8 cellular contexts compared by ENCODE assay signal in the genomic region with DNA sequence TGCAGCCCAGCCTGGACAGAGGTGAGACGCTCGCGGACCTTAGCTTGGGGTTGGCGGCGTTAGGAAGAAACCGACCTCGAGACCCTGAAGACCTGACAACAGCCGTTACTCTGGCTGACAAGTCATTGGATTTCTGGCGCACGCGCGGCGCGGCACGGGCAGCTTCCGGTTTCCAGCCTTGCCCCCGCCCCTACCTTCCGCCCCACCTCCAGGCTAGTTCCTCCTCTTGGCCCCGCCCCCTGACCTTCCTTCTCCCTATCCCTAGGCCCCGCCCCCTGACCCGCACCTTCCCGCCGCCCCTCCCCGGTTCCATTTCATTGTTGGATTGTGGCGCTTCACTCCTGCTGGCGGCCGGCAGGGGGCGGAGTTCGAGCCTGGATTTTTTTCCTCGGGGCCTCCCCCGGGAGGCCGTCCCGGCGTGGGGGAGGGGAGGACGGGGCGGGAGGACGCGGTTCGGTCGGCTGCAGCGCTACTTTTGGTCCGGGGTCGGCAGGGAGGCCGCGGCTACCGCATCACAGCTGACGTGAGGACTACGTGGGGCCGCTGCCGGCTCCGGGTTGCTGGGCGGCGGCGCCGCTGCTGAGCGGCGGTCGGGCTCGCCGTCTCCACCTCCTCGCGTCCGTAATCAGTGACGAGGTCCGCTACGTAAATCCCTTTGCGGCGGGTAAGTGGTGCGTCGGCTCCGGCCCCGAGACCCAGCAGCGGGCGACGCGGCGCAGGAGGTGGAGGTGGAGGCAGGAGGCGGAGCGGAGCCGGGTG. TPM values are rescaled to one million over a fixed set of nuclear protein-coding genes. Genes with fewer than 3 reads are reported as not detected.
DNase-seq lines count a peak whose midpoint lies in the region; ATAC-seq and TF ChIP-seq lines count a peak whose summit lies in the region.

Gene CREM (plus strand): TSS at position 317 of the 759 bp plus-strand sequence. CDS start 10,990 bp downstream, outside the sequence.

- H3K27me3 ChIP-seq in left ventricle myocardium inferior (ENCODE audit: low read depth) (no peaks in the 10 kb centered on the region), prostate gland (replicated peaks; ENCODE audit: insufficient read depth) (no peaks in the 10 kb centered on the region)

- WGBS in prostate gland, result 2% methylated on average over 57 of the region's 80 CpGs
- under 1% methylated on average over 80 of the region's 80 CpGs for WGBS in urinary bladder

- H3K27ac ChIP-seq in left ventricle myocardium inferior (replicated peaks) (peak within 1 kb of the TSS; percentile 100), prostate gland (peak within 1 kb of the TSS; percentile 97 to 99), urinary bladder (ENCODE audit: low read depth) (peak within 1 kb of the TSS; percentile 98)

- TF ChIP-seq CTCF in GM13977 (IDR thresholded peaks at IDR 0.05; ENCODE audit: extremely low read depth, insufficient read depth, missing control alignments), result peak; percentile 68
- TF ChIP-seq CTCF in left ventricle myocardium inferior (IDR thresholded peaks at IDR 0.05; ENCODE audit: borderline replicate concordance), result peak; percentile 92
- TF ChIP-seq CTCF in prostate gland (IDR thresholded peaks at IDR 0.05), result peak; percentile 80 to 94 (median 90)

- intact Hi-C loops in T-helper 1 cell treated with Interleukin-12 subunit alpha and Interleukin-12 subunit beta and Interleukin-4 antibody, amounts not matched to agents 30 ng/mL and 1 ng/mL, for 36 hours (cut with micrococcal nuclease), result loop anchor here (1.0 to 5.0 kb wide), 12 partner anchors 23 to 516 kb away; partner anchors contain the start of genes CUL2 and FZD8
- intact Hi-C loops in left ventricle myocardium inferior (cut with micrococcal nuclease), result no loop called here
- intact Hi-C loops in prostate gland (cut with DNase I), result loop anchor here (2.0 kb wide), 2 partner anchors 70 to 92 kb away; no protein-coding TSS in a partner anchor

- in situ Hi-C loops in GM13977 (cut with MboI; ENCODE audit: low pct_unique_long_range_greater_than_20kb, low sequenced_read_pairs, unreplicated experiment), result no loop called here

- peak; percentile 97 for TF ChIP-seq POLR2A in prostate gland (IDR thresholded peaks at IDR 0.05)

- H3K4me1 ChIP-seq in left ventricle myocardium inferior, result peaks cover 57% of the 10 kb centered on the region
- H3K4me1 ChIP-seq in prostate gland (replicated peaks), result no peaks in the 10 kb centered on the region
- H3K4me1 ChIP-seq in urinary bladder (ENCODE audit: insufficient read depth), result no peaks in the 10 kb centered on the region

- H3K4me3 ChIP-seq in left ventricle myocardium inferior (peak within 1 kb of the TSS; percentile 92), prostate gland (peak within 1 kb of the TSS; percentile 64 to 98), urinary bladder (ENCODE audit: low read depth, low read length) (peak within 1 kb of the TSS; percentile 77)

- DNase-seq in GM13977 (ENCODE audit: low spot score) (peak; percentile 96), NCI-H146 treated with DMSO at 0.1 percent for 48 hours (lab: John Stamatoyannopoulos, UW; ENCODE audit: unreplicated experiment) (peak; percentile 93), amniotic stem cell (lab: John Stamatoyannopoulos, UW) (peak; percentile 96), left ventricle myocardium inferior (peak; percentile 100), prostate gland (ENCODE audit: low spot score) (peak; percentile 99)

- H3K36me3 ChIP-seq in left ventricle myocardium inferior, result no peaks in the 10 kb centered on the region
- no peaks in the 10 kb centered on the region for H3K36me3 ChIP-seq in prostate gland
- H3K36me3 ChIP-seq in urinary bladder (ENCODE audit: insufficient read depth), result no peaks in the 10 kb centered on the region

- ATAC-seq in HG02884 (IDR thresholded peaks at IDR 0.05; ENCODE audit: unreplicated experiment), result peak; percentile 76

- H3K9me3 ChIP-seq in left ventricle myocardium inferior (replicated peaks) (no peaks in the 10 kb centered on the region), prostate gland (no peaks in the 10 kb centered on the region)

RNA-seq across cellular contexts. Expression of gene CREM, which starts in this region (rescaled TPM):
- 74.7 and 77.9 TPM in 2 replicates for total RNA-seq in T-helper 1 cell treated with Interleukin-12 subunit alpha and Interleukin-12 subunit beta and Interleukin-4 antibody, amounts not matched to agents 30 ng/mL and 1 ng/mL, for 36 hours
- total RNA-seq in left ventricle myocardium inferior, result 58.5 TPM
- total RNA-seq in prostate gland, result 10 to 100 TPM; 25.5 to 75.3 TPM
- 45.7 TPM for total RNA-seq in urinary bladder
- polyA plus RNA-seq in urinary bladder, result 49.3 TPM

Comparison
In these comparisons a context has a peak if more than half of its experiments do, and no peak if none do; other contexts are left out.
1. Peak in every context shown above with its lines: DNase-seq, ATAC-seq, H3K4me3 ChIP-seq and H3K27ac ChIP-seq.